38 cellular contexts compared by ENCODE assay signal in the genomic region with DNA sequence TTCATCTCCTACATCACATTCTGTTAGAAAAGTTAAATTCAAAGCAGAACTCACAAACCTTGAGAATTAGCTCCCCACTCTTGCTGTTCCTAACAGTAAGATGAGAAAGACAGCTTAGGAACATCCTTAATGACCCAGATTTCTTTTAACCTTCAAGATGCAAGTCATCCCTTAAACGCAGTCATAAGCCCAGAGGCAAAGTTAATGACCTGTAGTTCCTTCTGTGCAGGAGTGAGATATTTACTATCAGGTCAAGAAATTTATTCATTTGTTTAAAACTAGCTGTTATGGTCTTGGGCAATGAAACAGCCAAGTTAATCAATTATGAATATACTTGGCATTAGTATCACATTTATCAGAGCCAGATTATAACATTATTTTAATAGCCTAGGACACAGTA. TPM values are rescaled to one million over a fixed set of nuclear protein-coding genes. Genes with fewer than 3 reads are reported as not detected.
DNase-seq lines count a peak whose midpoint lies in the region; ATAC-seq, FAIRE-seq and TF ChIP-seq lines count a peak whose summit lies in the region.
"Had no signal": no experiment of that assay in that cellular context is flagged by ENCODE, and none has a peak within 500 bp of the region (broad histone marks: within the 10 kb centered on the region; RNA-seq: fewer than 3 reads in every experiment).

No MANE protein-coding gene starts in this region.

- intact Hi-C loops in esophagus muscularis mucosa (cut with DNase I), result loop anchor here (5.0 kb wide), 1 partner anchor 35 kb away; the partner anchor contains the start of gene NXPH3

- in situ Hi-C loops in GM23248 (cut with MboI), result no loop called here

- FAIRE-seq in A549 (lab: Jason Lieb, UNC), result peak; percentile 32
- FAIRE-seq: A204.1, kidney had no signal

- H3K4me2 ChIP-seq in A549 (no peak overlapping the region), Loucy (ENCODE audit: low read depth, low read length, poor library complexity, severe bottlenecking) (peak overlapping the region; percentile 29), GM23248 (ENCODE audit: unreplicated experiment) (no peak overlapping the region)
- H3K4me2 ChIP-seq: PC-9, SK-N-SH had no signal

- no peak for TF ChIP-seq POLR2A in A549 (IDR thresholded peaks at IDR 0.05; ENCODE audit: low read length)
- TF ChIP-seq POLR2A in esophagus muscularis mucosa (IDR thresholded peaks at IDR 0.05; ENCODE audit: low read depth), result no peak

- H3K9me2 ChIP-seq in Loucy (replicated peaks; ENCODE audit: low read depth, low read length) (no peaks in the 10 kb centered on the region), GM23248 (ENCODE audit: insufficient read depth) (no peaks in the 10 kb centered on the region)
- H3K9me2 ChIP-seq: SK-N-SH had no signal

- H3K27ac ChIP-seq in A549 (no peak overlapping the region), esophagus muscularis mucosa (replicated peaks in 1 of 4) (peak overlapping the region in 3 of 4 donors; percentile 28 to 74 (median 43)), caudate nucleus (ENCODE audit: low read depth, low read length) (no peak overlapping the region), GM23248 (no peak overlapping the region)
- H3K27ac ChIP-seq: breast epithelium, HL-60, PC-9, skin epidermis had no signal

- peak overlapping the region; percentile 34 for H3K27ac Mint-ChIP-seq in nephron progenitor cell
- H3K27ac Mint-ChIP-seq: activated T-helper 17 cell treated with anti-CD3 and anti-CD28 coated beads, Interleukin-2, amount 50 U/mL, for 72 hours; H9; natural killer cell had no signal

- H3K4me1 ChIP-seq in A549 (no peaks in the 10 kb centered on the region), Loucy (ENCODE audit: insufficient read depth, low read length, poor library complexity, severe bottlenecking) (peaks cover 24% of the 10 kb centered on the region), esophagus muscularis mucosa (peaks cover 40 to 80% (median 72%) of the 10 kb centered on the region in 4 donors), GM23248 (ENCODE audit: insufficient read depth) (peaks cover 23% of the 10 kb centered on the region)

- H3K4me1 Mint-ChIP-seq in nephron progenitor cell, result peaks cover 13% of the 10 kb centered on the region
- H3K4me1 Mint-ChIP-seq: H9 had no signal

- H3K79me2 ChIP-seq in Loucy (ENCODE audit: insufficient read depth, low read length) (peaks cover 7% of the 10 kb centered on the region; the same call in 1 of the 2 replicates), GM23248 (ENCODE audit: insufficient read depth) (peaks cover 43% of the 10 kb centered on the region)

- no peaks in the 10 kb centered on the region for H3K27me3 Mint-ChIP-seq in nephron progenitor cell (ENCODE audit: low read depth, poor library complexity)
- H3K27me3 Mint-ChIP-seq: activated T-helper 17 cell treated with anti-CD3 and anti-CD28 coated beads, Interleukin-2, amount 50 U/mL, for 72 hours; CD4-positive, alpha-beta memory T cell had no signal

- CTCF ChIA-PET in A549 (lab: Yijun Ruan, JAX), result interaction anchor here (0.6 to 2.5 kb wide), 5 partner anchors 10 to 315 kb away, joined by 3 to 21 read pairs (median 5); no protein-coding TSS in a partner anchor

- H3K36me3 ChIP-seq in Loucy (ENCODE audit: insufficient read depth, low read length), result peaks cover 77% of the 10 kb centered on the region; the same call in 1 of the 2 replicates
- peaks cover 34 to 63% (median 53%) of the 10 kb centered on the region in 4 donors for H3K36me3 ChIP-seq in esophagus muscularis mucosa
- peaks cover 23% of the 10 kb centered on the region for H3K36me3 ChIP-seq in GM23248 (ENCODE audit: low read depth)
- H3K36me3 ChIP-seq: breast epithelium had no signal

- H3K27me3 ChIP-seq in Loucy (ENCODE audit: insufficient read depth, low read length, poor library complexity, severe bottlenecking) (no peaks in the 10 kb centered on the region), esophagus muscularis mucosa (no peaks in the 10 kb centered on the region), GM23248 (replicated peaks; ENCODE audit: insufficient read depth) (no peaks in the 10 kb centered on the region)
- H3K27me3 ChIP-seq: breast epithelium, heart right ventricle had no signal

- H3K4me3 ChIP-seq in A549 (no peak overlapping the region), Loucy (ENCODE audit: low read length, poor library complexity, severe bottlenecking) (no peak overlapping the region), esophagus muscularis mucosa (no peak overlapping the region), GM23248 (no peak overlapping the region)
- H3K4me3 ChIP-seq: breast epithelium, heart right ventricle, lung, PC-9, skin epidermis had no signal

- 48% methylated on average over 1 of the region's 1 CpG for WGBS in A549 (ENCODE audit: missing lambda C conversion rate)
- WGBS in esophagus muscularis mucosa, result 52% methylated on average over 1 of the region's 1 CpG
- WGBS in GM23248 (ENCODE audit: low coverage in 1 of 2, low lambda C conversion rate in 2 of 2, missing lambda C conversion rate in 2 of 2), 2 experiments, result 50 to 64% methylated on average over 1 of the region's 1 CpG

- H3K9me3 ChIP-seq in A549 (no peaks in the 10 kb centered on the region), Loucy (ENCODE audit: insufficient read depth, low read depth, low read length) (no peaks in the 10 kb centered on the region), esophagus muscularis mucosa (no peaks in the 10 kb centered on the region), GM23248 (ENCODE audit: low read depth) (no peaks in the 10 kb centered on the region)
- H3K9me3 ChIP-seq: breast epithelium, heart right ventricle, SK-N-SH had no signal

- H3K36me3 Mint-ChIP-seq in nephron progenitor cell (ENCODE audit: low read depth), result peaks cover 40% of the 10 kb centered on the region

- peak overlapping the region; percentile 11 for H3K9ac ChIP-seq in Loucy (ENCODE audit: low read depth, low read length, poor library complexity, severe bottlenecking)
- H3K9ac ChIP-seq in GM23248, result no peak overlapping the region
- H3K9ac ChIP-seq: SK-N-SH had no signal

- TF ChIP-seq RAD21 in A549 (conservative IDR thresholded peaks at IDR 0.05 in 1 of 2, IDR thresholded peaks at IDR 0.05 in 1 of 2), result no peak

- H3K9me3 Mint-ChIP-seq in nephron progenitor cell, result no peaks in the 10 kb centered on the region
- H3K9me3 Mint-ChIP-seq: activated T-helper 17 cell treated with anti-CD3 and anti-CD28 coated beads, Interleukin-2, amount 50 U/mL, for 72 hours; CD4-positive, alpha-beta memory T cell; H9; natural killer cell had no signal

- DNase-seq in A549 (ENCODE audit: low read depth in 1 of 2, low spot score in 1 of 2) (no peak), esophagus muscularis mucosa (ENCODE audit: extremely low spot score) (no peak), nephron progenitor cell (no peak), GM19238 (ENCODE audit: insufficient read length, low spot score) (no peak), caudate nucleus (lab: John Stamatoyannopoulos, UW) (no peak), GM23248 (no peak)
- DNase-seq: activated CD4-positive, alpha-beta T cell treated with anti-CD3 and anti-CD28 coated beads, Interleukin-2, amount 50 U/mL, for 48 hours; activated CD4-positive, CD25-positive, alpha-beta regulatory T cell; activated CD8-positive, alpha-beta memory T cell treated with anti-CD3 and anti-CD28 coated beads, Interleukin-2, amount 50 U/mL, for 48 hours; activated naive CD4-positive, alpha-beta T cell treated with anti-CD3 and anti-CD28 coated beads, Interleukin-2, amount 50 U/mL, for 16 hours; amygdala; CD4-positive, alpha-beta memory T cell; DMS 273 treated with DMSO at 0.1 percent for 48 hours; effector CD4-positive, alpha-beta T cell; erythroblast; H9; heart right ventricle; KG1; kidney; natural killer cell; NCI-H1417; NCI-H2029 treated with DMSO at 0.1 percent for 48 hours; NCI-H524; NK-92 treated with Interleukin-12 subunit alpha and Interleukin-12 subunit beta, amount 100 ng/mL, for 24 hours; PC-9; SK-N-SH; stimulated activated naive CD4-positive, alpha-beta T cell treated with Interleukin-2 at 50 U/mL for 16 hours had no signal

- ATAC-seq in A549 (no peak), GM21367 (IDR thresholded peaks at IDR 0.05; ENCODE audit: unreplicated experiment) (no peak)
- ATAC-seq: activated T-helper 17 cell treated with anti-CD3 and anti-CD28 coated beads, Interleukin-2, amount 50 U/mL, for 72 hours; heart right ventricle; natural killer cell; Right ventricle myocardium inferior had no signal

- no peak for TF ChIP-seq CTCF in A549 (IDR thresholded peaks at IDR 0.05)
- no peak for TF ChIP-seq CTCF in Loucy (conservative IDR thresholded peaks at IDR 0.05; ENCODE audit: low read length)
- TF ChIP-seq CTCF in esophagus muscularis mucosa (IDR thresholded peaks at IDR 0.05), result no peak
- no peak for TF ChIP-seq CTCF in nephron progenitor cell (IDR thresholded peaks at IDR 0.05)

- POLR2A ChIA-PET in A549 (lab: Yijun Ruan, JAX), result no interaction called here

- no peak overlapping the region for H2AFZ ChIP-seq in Loucy (ENCODE audit: low read length)
- H2AFZ ChIP-seq in GM23248, result no peak overlapping the region
- H2AFZ ChIP-seq: PC-9 had no signal

- no peak overlapping the region for H3K4me3 Mint-ChIP-seq in nephron progenitor cell
- H3K4me3 Mint-ChIP-seq: activated T-helper 17 cell treated with anti-CD3 and anti-CD28 coated beads, Interleukin-2, amount 50 U/mL, for 72 hours; CD4-positive, alpha-beta memory T cell; H9; natural killer cell had no signal

- H3F3A ChIP-seq in Loucy (ENCODE audit: low read depth) (no peaks in the 10 kb centered on the region), GM23248 (ENCODE audit: insufficient read depth) (peaks cover 23% of the 10 kb centered on the region)

- TF ChIP-seq EP300 in A549 (IDR thresholded peaks at IDR 0.05), result no peak
- no peak for TF ChIP-seq EP300 in esophagus muscularis mucosa (IDR thresholded peaks at IDR 0.05)

- peaks cover 6% of the 10 kb centered on the region for H4K20me1 ChIP-seq in Loucy (ENCODE audit: insufficient read depth, low read length, poor library complexity, severe bottlenecking)
- no peaks in the 10 kb centered on the region for H4K20me1 ChIP-seq in GM23248 (ENCODE audit: insufficient read depth)

TF ChIP-seq in A549, 52 proteins besides CTCF, POLR2A, EP300 and RAD21:
- TF ChIP-seq HOXB13 (CRISPR knock-in tag; IDR thresholded peaks at IDR 0.05; ENCODE audit: low read depth), result no peak
- TF ChIP-seq NFE2L2 (conservative IDR thresholded peaks at IDR 0.05; ENCODE audit: low read length), result no peak
- no peak for TF ChIP-seq FOXS1 (CRISPR knock-in tag; IDR thresholded peaks at IDR 0.05)
- TF ChIP-seq FOSB (CRISPR knock-in tag; IDR thresholded peaks at IDR 0.05), result no peak
- TF ChIP-seq ZSCAN20 (CRISPR knock-in tag; IDR thresholded peaks at IDR 0.05), result no peak
- TF ChIP-seq MAZ (IDR thresholded peaks at IDR 0.05; ENCODE audit: borderline replicate concordance, low read depth, low read length), result no peak

RNA-seq across cellular contexts. Expression of gene NXPH3, which starts 37.0 kb away (rescaled TPM):
- polyA plus RNA-seq in A549 (2011; rRNA removed), result 0.07 and 0.12 TPM in 2 replicates
- polyA plus RNA-seq in A549 (2012; cell fraction: cytosol; rRNA removed), result 0.08 and 0.12 TPM in 2 replicates
- 0.05 TPM in 2 replicates for polyA plus RNA-seq in A549 (2012; cell fraction: nucleus; rRNA removed)
- polyA plus RNA-seq in A549 (2017; fragmentation: RNase III; extraction: RNeasy Plus Mini Kit Qiagen cat#74134 plus additional on column Dnase treatment), result 0.17 to 0.30 TPM (median 0.20 TPM) in 3 replicates
- polyA minus RNA-seq in A549 (2011; rRNA and poly(A)+ RNA removed), result 0.08 TPM in 1 of 2 replicates, not detected in the other
- 10 to 100 TPM; 12.6 to 37.8 (median 21.2) TPM for total RNA-seq in esophagus muscularis mucosa
- 0.76 and 1.4 TPM in 2 replicates for total RNA-seq in GM23248 (2014; rRNA removed; shearing (Covaris generic))
- polyA plus RNA-seq in GM23248 (2016; fragmentation: Nextera tagmentation; extraction: Ambion mirVana), result 0.30 TPM in 2 replicates
- total RNA-seq: activated T-helper 17 cell treated with anti-CD3 and anti-CD28 coated beads, Interleukin-2, amount 50 U/mL, for 72 hours; CD4-positive, alpha-beta memory T cell; mononuclear cell; natural killer cell; PC-9; T-helper 1 cell treated with Interleukin-12 subunit alpha and Interleukin-12 subunit beta and Interleukin-4 antibody, amounts not matched to agents 30 ng/mL and 1 ng/mL, for 36 hours had no signal
- polyA plus RNA-seq: CD4-positive, alpha-beta memory T cell had no signal

Comparison
In these comparisons a context has a peak if more than half of its experiments do, and no peak if none do; other contexts are left out.
1. H3K27ac ChIP-seq: peak in esophagus muscularis mucosa (3 of 4); none in A549 (0 of 2), caudate nucleus (single experiment) and GM23248 (single experiment).